In genomic region chr5:92002875-92003274, GRCh38 we compare ENCODE assay signal across 19 cellular contexts.
"Had no signal": no experiment of that assay in that cellular context is flagged by ENCODE, and none has a peak within 500 bp of the region (broad histone marks: within the 10 kb centered on the region; RNA-seq: fewer than 3 reads in every experiment).

No MANE protein-coding gene starts in this region.

- H3K27ac Mint-ChIP-seq: dendritic cell treated with granulocyte-macrophage colony-stimulating factor and Interleukin-4, amounts not matched to agents 40 ng/mL and 50 ng/mL, for 4 days; effector memory CD8-positive, alpha-beta T cell; immature natural killer cell; memory B cell; naive B cell; nephron; stimulated activated naive B cell treated with anti-CD40 and anti-IgM and Interleukin-4, amounts not matched to agents 10 μg/mL and 1 μg/mL and 100 μg/mL, for 72 hours had no signal

- H3K4me3 ChIP-seq: esophagus squamous epithelium, left ventricle myocardium inferior, lower lobe of right lung, psoas muscle, spleen, testis, tibial nerve had no signal

- H3K4me3 Mint-ChIP-seq: dendritic cell treated with granulocyte-macrophage colony-stimulating factor and Interleukin-4, amounts not matched to agents 40 ng/mL and 50 ng/mL, for 4 days; effector memory CD8-positive, alpha-beta T cell; immature natural killer cell; memory B cell; naive B cell; nephron; stimulated activated naive B cell treated with anti-CD40 and anti-IgM and Interleukin-4, amounts not matched to agents 10 μg/mL and 1 μg/mL and 100 μg/mL, for 72 hours; stimulated activated naive CD8-positive, alpha-beta T cell treated with anti-CD3 and anti-CD28 coated beads, Interleukin-15, amount 100 ng/mL, for 72 hours had no signal

- H3K4me1 ChIP-seq: esophagus squamous epithelium, left ventricle myocardium inferior, lower lobe of right lung, psoas muscle, spleen, testis had no signal

- H3K27me3 ChIP-seq: esophagus squamous epithelium, neutrophil, spleen, testis, tibial nerve had no signal

- H3K9me3 Mint-ChIP-seq: dendritic cell treated with granulocyte-macrophage colony-stimulating factor and Interleukin-4, amounts not matched to agents 40 ng/mL and 50 ng/mL, for 4 days; memory B cell; nephron; stimulated activated naive CD8-positive, alpha-beta T cell treated with anti-CD3 and anti-CD28 coated beads, Interleukin-15, amount 100 ng/mL, for 72 hours had no signal

- DNase-seq: effector memory CD8-positive, alpha-beta T cell; esophagus squamous epithelium; immature natural killer cell; left ventricle myocardium inferior; lower lobe of right lung; naive B cell; psoas muscle; spleen; stimulated activated CD4-positive, alpha-beta T cell treated with anti-CD3 and anti-CD28 coated beads, Interleukin-15, amount 100 ng/mL, for 24 hours; stimulated activated CD4-positive, alpha-beta T cell treated with anti-CD3 and anti-CD28 coated beads, Interleukin-1b, Interleukin-23, amount 100 ng/mL, for 48 hours; stimulated activated CD4-positive, alpha-beta T cell treated with anti-CD3 and anti-CD28 coated beads, Interleukin-4, amount 100 ng/mL, for 24 hours; stimulated activated naive B cell treated with anti-CD40 and anti-IgM and Interleukin-4, amounts not matched to agents 10 μg/mL and 1 μg/mL and 100 μg/mL, for 72 hours; stimulated activated naive CD8-positive, alpha-beta T cell treated with anti-CD3 and anti-CD28 coated beads, Interleukin-15, amount 100 ng/mL, for 72 hours; testis had no signal

- H3K9me3 ChIP-seq: esophagus squamous epithelium, left ventricle myocardium inferior, lower lobe of right lung, neutrophil, psoas muscle, spleen, testis, tibial nerve had no signal

- H3K27me3 Mint-ChIP-seq: dendritic cell treated with granulocyte-macrophage colony-stimulating factor and Interleukin-4, amounts not matched to agents 40 ng/mL and 50 ng/mL, for 4 days; effector memory CD8-positive, alpha-beta T cell; memory B cell; naive B cell; stimulated activated naive B cell treated with anti-CD40 and anti-IgM and Interleukin-4, amounts not matched to agents 10 μg/mL and 1 μg/mL and 100 μg/mL, for 72 hours; stimulated activated naive CD8-positive, alpha-beta T cell treated with anti-CD3 and anti-CD28 coated beads, Interleukin-15, amount 100 ng/mL, for 72 hours had no signal

- H3K4me1 Mint-ChIP-seq: immature natural killer cell; memory B cell; naive B cell; nephron; stimulated activated naive B cell treated with anti-CD40 and anti-IgM and Interleukin-4, amounts not matched to agents 10 μg/mL and 1 μg/mL and 100 μg/mL, for 72 hours; stimulated activated naive CD8-positive, alpha-beta T cell treated with anti-CD3 and anti-CD28 coated beads, Interleukin-15, amount 100 ng/mL, for 72 hours had no signal

- H3K27ac ChIP-seq: esophagus squamous epithelium, left ventricle myocardium inferior, lower lobe of right lung, neutrophil, psoas muscle, spleen, testis, tibial nerve had no signal

- H3K36me3 Mint-ChIP-seq: immature natural killer cell; memory B cell; naive B cell; stimulated activated naive B cell treated with anti-CD40 and anti-IgM and Interleukin-4, amounts not matched to agents 10 μg/mL and 1 μg/mL and 100 μg/mL, for 72 hours had no signal

- H3K36me3 ChIP-seq: esophagus squamous epithelium, left ventricle myocardium inferior, lower lobe of right lung, neutrophil, spleen, tibial nerve had no signal
